ENCODE assay signal across 14 cellular contexts in genomic region chr10:114708717-114709352, GRCh38. TPM values are rescaled to one million over a fixed set of nuclear protein-coding genes. Genes with fewer than 3 reads are reported as not detected.
DNase-seq lines count a peak whose midpoint lies in the region; ATAC-seq, FAIRE-seq and TF ChIP-seq lines count a peak whose summit lies in the region.
"Had no signal": no experiment of that assay in that cellular context is flagged by ENCODE, and none has a peak within 500 bp of the region (broad histone marks: within the 10 kb centered on the region; RNA-seq: fewer than 3 reads in every experiment).

No MANE protein-coding gene starts in this region.

- no peak for TF ChIP-seq RAD21 in SK-N-SH (IDR thresholded peaks at IDR 0.05; ENCODE audit: low read length)

- H3K79me2 ChIP-seq in SK-N-SH (ENCODE audit: insufficient read depth): no peaks in the 10 kb centered on the region

- POLR2A ChIA-PET in SK-N-SH (lab: Yijun Ruan, JAX): no interaction called here

- no peaks in the 10 kb centered on the region for H4K20me1 ChIP-seq in SK-N-SH (ENCODE audit: insufficient read depth)

- no peak overlapping the region for H3K9ac ChIP-seq in SK-N-SH

- DNase-seq in heart right ventricle (no peak), heart left ventricle (no peak), SK-N-SH (no peak), fibroblast of peridontal ligament (ENCODE audit: extremely low read depth) (peak; percentile 63), urothelium cell line (ENCODE audit: low spot score) (peak; percentile 26), NCI-H446 (lab: John Stamatoyannopoulos, UW) (no peak), ovary (no peak)
- DNase-seq: adrenal gland; AML-193; NCI-H2227 treated with DMSO at 0.1 percent for 48 hours; right lobe of liver; stimulated activated CD8-positive, alpha-beta memory T cell treated with anti-CD3 and anti-CD28 coated beads, Interleukin-4, amount 100 ng/mL, for 48 hours; T-helper 2 cell had no signal

- no peak for FAIRE-seq in urothelium cell line (lab: Jason Lieb, UNC)

- H3K36me3 ChIP-seq in heart right ventricle (no peaks in the 10 kb centered on the region), heart left ventricle (no peaks in the 10 kb centered on the region), SK-N-SH (replicated peaks in 1 of 2; ENCODE audit: control insufficient read depth in 1 of 2, insufficient read depth in 2 of 2, low read length in 1 of 2) (peaks cover 0 to 3% of the 10 kb centered on the region in 2 experiments), ovary (no peaks in the 10 kb centered on the region)
- H3K36me3 ChIP-seq: adrenal gland, right lobe of liver had no signal

- WGBS in heart right ventricle, 2 donors: 63 to 73% methylated on average over 5 of the region's 5 CpGs
- 61 to 75% (median 73%) methylated on average over 5 of the region's 5 CpGs for WGBS in heart left ventricle, 4 donors
- WGBS in SK-N-SH (ENCODE audit: low lambda C conversion rate): 67% methylated on average over 5 of the region's 5 CpGs
- WGBS in ovary, 3 donors: 75 to 89% (median 87%) methylated on average over 5 of the region's 5 CpGs

- H3F3A ChIP-seq in SK-N-SH (replicated peaks; ENCODE audit: insufficient read depth): peaks cover 10% of the 10 kb centered on the region

- H3K4me3 ChIP-seq in heart right ventricle: no peak overlapping the region
- H3K4me3 ChIP-seq in heart left ventricle: no peak overlapping the region
- H3K4me3 ChIP-seq in SK-N-SH (ENCODE audit: low read depth in 2 of 2, low read length in 1 of 2): no peak overlapping the region
- H3K4me3 ChIP-seq in ovary: no peak overlapping the region
- H3K4me3 ChIP-seq: adrenal gland, right lobe of liver had no signal

- H3K4me1 ChIP-seq in heart right ventricle (peaks cover 3 to 92% (median 65%) of the 10 kb centered on the region in 9 donors), heart left ventricle (peaks cover 6 to 84% (median 33%) of the 10 kb centered on the region in 12 donors), SK-N-SH (ENCODE audit: control insufficient read depth in 1 of 2, insufficient read depth in 2 of 2, low read depth in 1 of 2, low read length in 1 of 2) (peaks cover 0 to 12% of the 10 kb centered on the region in 2 experiments), ovary (ENCODE audit: insufficient read depth) (no peaks in the 10 kb centered on the region)
- H3K4me1 ChIP-seq: right lobe of liver had no signal

- H2AFZ ChIP-seq in SK-N-SH (ENCODE audit: low read depth): no peak overlapping the region

- TF ChIP-seq POLR2A in heart left ventricle (IDR thresholded peaks at IDR 0.05) (no peak), ovary (IDR thresholded peaks at IDR 0.05) (no peak)

- CTCF ChIA-PET in SK-N-SH (lab: Yijun Ruan, JAX): interaction anchor here (1.4 to 2.6 kb wide), 3 partner anchors 77 to 237 kb away, joined by 4 to 5 read pairs (median 5); no protein-coding TSS in a partner anchor

- intact Hi-C loops in heart right ventricle (cut with DNase I) (loop anchor here in 5 of 10 donors (5.0 to 10.0 kb wide), 4 partner anchors 56 to 157 kb away; no protein-coding TSS in a partner anchor), heart left ventricle (cut with DNase I) (loop anchor here in 4 of 10 donors (5.0 to 10.0 kb wide), 5 partner anchors 68 to 237 kb away; no protein-coding TSS in a partner anchor), ovary (cut with DNase I) (loop anchor here in 2 of 4 donors (10.0 kb wide), 1 partner anchor 154 kb away; no protein-coding TSS in a partner anchor)

- H3K27me3 ChIP-seq in heart right ventricle (no peaks in the 10 kb centered on the region), heart left ventricle (no peaks in the 10 kb centered on the region), SK-N-SH (ENCODE audit: insufficient read depth) (no peaks in the 10 kb centered on the region), ovary (no peaks in the 10 kb centered on the region)
- H3K27me3 ChIP-seq: adrenal gland, right lobe of liver had no signal

- H3K27ac ChIP-seq in heart right ventricle (peak overlapping the region in 7 of 10 donors; percentile 5 to 93 (median 37)), heart left ventricle (peak overlapping the region in 5 of 12 donors; percentile 15 to 59 (median 27)), SK-N-SH (ENCODE audit: low read depth in 2 of 2, low read length in 1 of 2) (peak overlapping the region in 1 of 2 experiments; percentile 60; a peak in 2 of 4 replicates), ovary (no peak overlapping the region)
- H3K27ac ChIP-seq: adrenal gland, right lobe of liver had no signal

- ATAC-seq in heart right ventricle (no peak), heart left ventricle (no peak), GM19463 (IDR thresholded peaks at IDR 0.05; ENCODE audit: unreplicated experiment) (no peak)

- TF ChIP-seq EP300 in SK-N-SH (IDR thresholded peaks at IDR 0.05; ENCODE audit: borderline replicate concordance in 1 of 2, low read depth in 1 of 2, low read length in 1 of 2) (0 out of 4 replicates have a peak, but pooled peaks of 1 of the 2 experiments have one; percentile 9), ovary (IDR thresholded peaks at IDR 0.05) (no peak)

- no peak overlapping the region for H3K4me2 ChIP-seq in SK-N-SH

- no peaks in the 10 kb centered on the region for H3K9me3 ChIP-seq in heart right ventricle
- H3K9me3 ChIP-seq in heart left ventricle: no peaks in the 10 kb centered on the region
- H3K9me3 ChIP-seq in SK-N-SH: no peaks in the 10 kb centered on the region
- no peaks in the 10 kb centered on the region for H3K9me3 ChIP-seq in ovary
- H3K9me3 ChIP-seq: adrenal gland, right lobe of liver had no signal

- TF ChIP-seq CTCF in heart right ventricle (IDR thresholded peaks at IDR 0.05) (no peak), heart left ventricle (IDR thresholded peaks at IDR 0.05) (no peak), SK-N-SH (IDR thresholded peaks at IDR 0.05) (no peak), ovary (IDR thresholded peaks at IDR 0.05) (no peak)

- H3K9me2 ChIP-seq in SK-N-SH: no peaks in the 10 kb centered on the region

TF ChIP-seq in SK-N-SH, 30 proteins besides CTCF, POLR2A, EP300 and RAD21:
- TF ChIP-seq TCF12 (IDR thresholded peaks at IDR 0.05): peak; percentile 44; the same call in 1 of the 2 replicates
- TF ChIP-seq JUND (IDR thresholded peaks at IDR 0.05): peak; percentile 68
- TF ChIP-seq CHD2 (IDR thresholded peaks at IDR 0.05; ENCODE audit: low read length, partially characterized antibody): no peak
- TF ChIP-seq FOSL2 (IDR thresholded peaks at IDR 0.05; ENCODE audit: borderline replicate concordance, low read depth): peak; percentile 80
- TF ChIP-seq MAX (IDR thresholded peaks at IDR 0.05; ENCODE audit: low read depth): 0 out of 2 replicates have a peak, but pooled peaks have one; percentile 23
- TF ChIP-seq USF2 (IDR thresholded peaks at IDR 0.05; ENCODE audit: borderline replicate concordance, low read depth, low read length): no peak
TF ChIP-seq in SK-N-SH: peak in this region for 4.

RNA-seq across cellular contexts. Expression of gene ABLIM1, which starts 50.8 kb away (rescaled TPM):
- total RNA-seq in heart right ventricle (100 to 1,000 TPM; 522 to 816 (median 606) TPM), heart left ventricle (100 to 1,000 TPM; 491 to 713 (median 575) TPM), ovary (100 to 1,000 TPM; 157 to 505 (median 288) TPM)
- polyA plus RNA-seq in heart right ventricle (100 to 1,000 TPM; 119 to 363 TPM), heart left ventricle (100 to 1,000 TPM; 242 to 276 TPM), SK-N-SH (2012; rRNA removed) (16.1 and 24.9 TPM in 2 replicates), ovary (100 to 1,000 TPM; 155 to 242 TPM)
- polyA plus RNA-seq in SK-N-SH (2012; cell fraction: cytosol; rRNA removed): 13.0 and 19.7 TPM in 2 replicates
- 21.3 and 27.5 TPM in 2 replicates for polyA plus RNA-seq in SK-N-SH (2012; cell fraction: nucleus; rRNA removed)

Comparison
In these comparisons a context has a peak if more than half of its experiments do, and no peak if none do; other contexts are left out.
1. DNase-seq: peak in fibroblast of peridontal ligament (single experiment) and urothelium cell line (single experiment); none in heart right ventricle (0 of 2), heart left ventricle (0 of 5), SK-N-SH (single experiment), NCI-H446 (0 of 2) and ovary (0 of 5).
2. H3K27ac ChIP-seq: peak in heart right ventricle (7 of 10); none in ovary (0 of 2).
3. RNA of gene ABLIM1, which starts 50.8 kb away (polyA plus RNA-seq): 119 to 363 TPM in heart right ventricle, 242 to 276 TPM in heart left ventricle and 155 to 242 TPM in ovary; 13.0 to 27.5 TPM in SK-N-SH; every median in the first group is over 4 times any median in the second.